ENCODE assay signal across 8 cellular contexts in the genomic region with DNA sequence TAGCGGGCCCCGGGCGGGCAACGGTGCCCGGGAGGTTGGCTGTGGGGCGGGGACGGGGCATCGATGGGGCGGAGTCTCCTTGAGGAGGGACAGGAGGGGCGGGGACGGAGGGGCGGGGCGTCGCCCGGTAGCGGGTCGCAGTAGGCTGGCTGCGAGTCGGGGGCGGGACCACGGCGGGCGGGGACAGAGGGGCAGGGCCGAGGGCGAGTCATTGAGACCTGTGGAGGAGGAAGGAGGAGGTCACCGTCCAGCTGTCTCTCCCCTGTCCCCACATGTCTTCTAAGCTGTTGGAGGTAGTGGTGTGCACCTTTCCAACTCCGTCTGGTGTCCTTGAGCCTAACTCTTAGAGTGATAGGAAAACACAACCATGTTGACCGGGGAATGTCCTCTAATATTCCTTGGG. TPM values are rescaled to one million over a fixed set of nuclear protein-coding genes. Genes with fewer than 3 reads are reported as not detected.
DNase-seq lines count a peak whose midpoint lies in the region; ATAC-seq and TF ChIP-seq lines count a peak whose summit lies in the region.

A gene (minus strand): TSS at position 54 of the 403 bp plus-strand sequence. CDS start 284 bp downstream, outside the sequence.

- peaks cover 10% of the 10 kb centered on the region for H3F3A ChIP-seq in SK-N-SH (replicated peaks; ENCODE audit: insufficient read depth)

- peak within 1 kb of the TSS; percentile 97 for H3K27ac ChIP-seq in SK-N-SH (ENCODE audit: low read depth in 2 of 2, low read length in 1 of 2)
- H3K27ac ChIP-seq in gastroesophageal sphincter: peak within 1 kb of the TSS; percentile 90 to 98 (median 96)

- H3K9me2 ChIP-seq in SK-N-SH: no peaks in the 10 kb centered on the region

- POLR2A ChIA-PET in SK-N-SH (lab: Yijun Ruan, JAX): interaction anchor here (2.0 kb wide), 1 partner anchor 21 kb away, joined by 5 read pairs; no protein-coding TSS in a partner anchor

- H2AFZ ChIP-seq in SK-N-SH (ENCODE audit: low read depth): peak within 1 kb of the TSS; percentile 89

- peak within 1 kb of the TSS; percentile 100 for H3K4me2 ChIP-seq in SK-N-SH

- H3K9ac ChIP-seq in SK-N-SH: peak within 1 kb of the TSS; percentile 92

- no peaks in the 10 kb centered on the region for H4K20me1 ChIP-seq in SK-N-SH (ENCODE audit: insufficient read depth)

- TF ChIP-seq EP300 in SK-N-SH (IDR thresholded peaks at IDR 0.05; ENCODE audit: borderline replicate concordance in 1 of 2, low read depth in 1 of 2, low read length in 1 of 2) (0 out of 4 replicates have a peak, but pooled peaks of 1 of the 2 experiments have one; percentile 17), gastroesophageal sphincter (IDR thresholded peaks at IDR 0.05) (no peak)

- H3K4me3 ChIP-seq in HFF-Myc (replicated peaks; ENCODE audit: low read depth, low read length) (peak within 1 kb of the TSS; percentile 84), SK-N-SH (ENCODE audit: low read depth in 2 of 2, low read length in 1 of 2) (peak within 1 kb of the TSS; percentile 88 to 91), gastroesophageal sphincter (peak within 1 kb of the TSS; percentile 90 to 97)

- peak; percentile 76 to 88 for TF ChIP-seq POLR2A in gastroesophageal sphincter (IDR thresholded peaks at IDR 0.05)

- TF ChIP-seq CTCF in HFF-Myc (IDR thresholded peaks at IDR 0.05; ENCODE audit: low read depth, low read length, missing control alignments) (no peak), SK-N-SH (IDR thresholded peaks at IDR 0.05) (no peak), gastroesophageal sphincter (IDR thresholded peaks at IDR 0.05) (no peak), subcutaneous adipose tissue (IDR thresholded peaks at IDR 0.05; ENCODE audit: low read depth) (no peak)

- H3K9me3 ChIP-seq in SK-N-SH (no peaks in the 10 kb centered on the region), gastroesophageal sphincter (no peaks in the 10 kb centered on the region)

- ATAC-seq in gastroesophageal sphincter: peak; percentile 90

- H3K27me3 ChIP-seq in SK-N-SH (ENCODE audit: insufficient read depth) (no peaks in the 10 kb centered on the region), gastroesophageal sphincter (no peaks in the 10 kb centered on the region)

- H3K36me3 ChIP-seq in SK-N-SH (replicated peaks in 1 of 2; ENCODE audit: control insufficient read depth in 1 of 2, insufficient read depth in 2 of 2, low read length in 1 of 2): peaks cover 0 to 9% of the 10 kb centered on the region in 2 experiments
- H3K36me3 ChIP-seq in gastroesophageal sphincter: peaks cover 0 to 24% of the 10 kb centered on the region in 2 donors

- no peak for TF ChIP-seq RAD21 in SK-N-SH (IDR thresholded peaks at IDR 0.05; ENCODE audit: low read length)

- peaks cover 66% of the 10 kb centered on the region for H3K79me2 ChIP-seq in SK-N-SH (ENCODE audit: insufficient read depth)

- CTCF ChIA-PET in SK-N-SH (lab: Yijun Ruan, JAX): interaction anchor here (1.0 to 8.4 kb wide), 4 partner anchors 14 to 513 kb away, joined by 3 to 52 read pairs (median 4); no protein-coding TSS in a partner anchor

- H3K4me1 ChIP-seq in SK-N-SH (ENCODE audit: control insufficient read depth in 1 of 2, insufficient read depth in 2 of 2, low read depth in 1 of 2, low read length in 1 of 2) (peaks cover 11 to 19% of the 10 kb centered on the region in 2 experiments; a peak in 2 of 4 replicates), gastroesophageal sphincter (peaks cover 0 to 62% (median 27%) of the 10 kb centered on the region in 3 donors)

- 0% methylated on average over 19 of the region's 28 CpGs for WGBS in SK-N-SH (ENCODE audit: low lambda C conversion rate)
- WGBS in gastroesophageal sphincter (ENCODE audit: low coverage in 1 of 2), 2 donors: 0% methylated on average over 2 of the region's 28 CpGs

- DNase-seq in GM04503 (ENCODE audit: low read depth) (peak; percentile 46), HFF-Myc (ENCODE audit: extremely low read depth, low read depth) (peak; percentile 42), NAMALWA (ENCODE audit: low spot score) (peak; percentile 92), SK-N-SH (peak; percentile 100), non-pigmented ciliary epithelial cell (ENCODE audit: low read depth) (peak; percentile 63)
- peak; percentile 96 for DNase-seq in activated naive CD4-positive, alpha-beta T cell treated with anti-CD3 and anti-CD28 coated beads, Interleukin-2, amount 50 U/mL, for 16 hours

TF ChIP-seq in SK-N-SH, 30 proteins besides CTCF, POLR2A, EP300 and RAD21:
- no peak for TF ChIP-seq GABPA (IDR thresholded peaks at IDR 0.05; ENCODE audit: low read depth)
- TF ChIP-seq, protein P1, sequence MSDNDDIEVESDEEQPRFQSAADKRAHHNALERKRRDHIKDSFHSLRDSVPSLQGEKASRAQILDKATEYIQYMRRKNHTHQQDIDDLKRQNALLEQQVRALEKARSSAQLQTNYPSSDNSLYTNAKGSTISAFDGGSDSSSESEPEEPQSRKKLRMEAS (IDR thresholded peaks at IDR 0.05; ENCODE audit: low read depth): no peak
- no peak for TF ChIP-seq SMC3 (IDR thresholded peaks at IDR 0.05; ENCODE audit: low read depth, low read length)
- peak; percentile 4 for TF ChIP-seq CHD2 (IDR thresholded peaks at IDR 0.05; ENCODE audit: low read length, partially characterized antibody)
- peak; percentile 71; the same call in 1 of the 2 replicates for TF ChIP-seq TAF1 (IDR thresholded peaks at IDR 0.05; ENCODE audit: borderline replicate concordance, low read depth, low read length)
- TF ChIP-seq FOXJ3 (CRISPR knock-in tag; IDR thresholded peaks at IDR 0.05): no peak
- TF ChIP-seq RCOR1 (IDR thresholded peaks at IDR 0.05; ENCODE audit: low read length): no peak
- no peak for TF ChIP-seq ELF1 (IDR thresholded peaks at IDR 0.05)
- no peak for TF ChIP-seq TEAD4 (IDR thresholded peaks at IDR 0.05; ENCODE audit: borderline replicate concordance, insufficient read depth)
- no peak; the same call in 1 of the 2 replicates for TF ChIP-seq TCF12 (IDR thresholded peaks at IDR 0.05)
- no peak for TF ChIP-seq EZH2phosphoT487 (IDR thresholded peaks at IDR 0.05; ENCODE audit: borderline replicate concordance, low read depth)
- no peak for TF ChIP-seq RXRA (IDR thresholded peaks at IDR 0.05; ENCODE audit: borderline replicate concordance, low read depth)
- TF ChIP-seq POLR2AphosphoS5 (IDR thresholded peaks at IDR 0.05; ENCODE audit: low read depth, low read length): peak; percentile 98
TF ChIP-seq in SK-N-SH: peak in this region for 3.

RNA-seq across cellular contexts. Expression of the gene that starts here (rescaled TPM):
- 29.7 and 44.5 TPM in 2 replicates for polyA plus RNA-seq in SK-N-SH (2012; rRNA removed)
- 20.8 and 32.9 TPM in 2 replicates for polyA plus RNA-seq in SK-N-SH (2012; cell fraction: cytosol; rRNA removed)
- 59.3 and 67.2 TPM in 2 replicates for polyA plus RNA-seq in SK-N-SH (2012; cell fraction: nucleus; rRNA removed)
- total RNA-seq in gastroesophageal sphincter (10 to 100 TPM; 59.6 to 91.2 (median 67.5) TPM), subcutaneous adipose tissue (100 to 1,000 TPM in 1 of 4 donors, 10 to 100 TPM in 3; 41.3 to 141 (median 68.7) TPM)

Comparison
In these comparisons a context has a peak if more than half of its experiments do, and no peak if none do; other contexts are left out.
1. Peak in every context shown above with its lines: DNase-seq, ATAC-seq, H3K4me3 ChIP-seq and H3K27ac ChIP-seq.
2. DNase-seq: peak in every context shown above with its lines; median percentile 100 in SK-N-SH; 96 in activated naive CD4-positive, alpha-beta T cell treated with anti-CD3 and anti-CD28 coated beads, Interleukin-2, amount 50 U/mL, for 16 hours; 92 in NAMALWA; 63 in non-pigmented ciliary epithelial cell; 46 in GM04503; 42 in HFF-Myc.